In genomic region chr3:88057650-88058321, GRCh38 we compare ENCODE assay signal across 7 cellular contexts. TPM values are rescaled to one million over a fixed set of nuclear protein-coding genes. Genes with fewer than 3 reads are reported as not detected.
DNase-seq lines count a peak whose midpoint lies in the region; ATAC-seq and TF ChIP-seq lines count a peak whose summit lies in the region.

No MANE protein-coding gene starts in this region.

- peaks cover 36% of the 10 kb centered on the region for H3K4me1 ChIP-seq in OCI-LY1 (ENCODE audit: insufficient read depth, low read length, severe bottlenecking)
- peaks cover 16 to 28% of the 10 kb centered on the region in 2 donors for H3K4me1 ChIP-seq in naive thymus-derived CD4-positive, alpha-beta T cell (ENCODE audit: control insufficient read depth in 2 of 2, insufficient read depth in 2 of 2, low read length in 2 of 2)

- H3K27me3 ChIP-seq in OCI-LY1 (ENCODE audit: insufficient read depth, low read length) (no peaks in the 10 kb centered on the region), dorsolateral prefrontal cortex (no peaks in the 10 kb centered on the region)
- H3K27me3 ChIP-seq in naive thymus-derived CD4-positive, alpha-beta T cell (ENCODE audit: control insufficient read depth in 2 of 2, insufficient read depth in 2 of 2, low read length in 2 of 2) = no peaks in the 10 kb centered on the region

- intact Hi-C loops in dorsolateral prefrontal cortex (cut with DNase I) = loop anchor here (2.0 to 5.0 kb wide), 3 partner anchors 45 to 91 kb away; partner anchors contain the start of gene C3orf38 (in 2 of the 2)
- intact Hi-C loops in naive thymus-derived CD4-positive, alpha-beta T cell (cut with micrococcal nuclease) = loop anchor here (2.0 to 5.0 kb wide), 4 partner anchors 35 to 285 kb away; no protein-coding TSS in a partner anchor

- peak overlapping the region; percentile 62 for H3K9ac ChIP-seq in OCI-LY1 (ENCODE audit: low read length)

- peaks cover 43 to 75% (median 63%) of the 10 kb centered on the region in 7 donors for H3K4me1 Mint-ChIP-seq in naive thymus-derived CD4-positive, alpha-beta T cell

- peak overlapping the region; percentile 59 for H3K27ac ChIP-seq in OCI-LY1 (ENCODE audit: low read depth, low read length, poor library complexity, severe bottlenecking)
- H3K27ac ChIP-seq in dorsolateral prefrontal cortex = peak overlapping the region; percentile 88 to 99 (median 97)
- H3K27ac ChIP-seq in naive thymus-derived CD4-positive, alpha-beta T cell (ENCODE audit: low read depth, low read length) = peak overlapping the region; percentile 81

- peak overlapping the region; percentile 94 to 100 (median 98) for H3K4me3 Mint-ChIP-seq in naive thymus-derived CD4-positive, alpha-beta T cell

- H3K27ac Mint-ChIP-seq in naive thymus-derived CD4-positive, alpha-beta T cell = peak overlapping the region; percentile 85 to 97 (median 94)

- no peaks in the 10 kb centered on the region for H3K27me3 Mint-ChIP-seq in naive thymus-derived CD4-positive, alpha-beta T cell

- TF ChIP-seq CTCF in GM12864 (IDR thresholded peaks at IDR 0.05; ENCODE audit: low read depth, low read length, missing control alignments) (no peak), OCI-LY1 (IDR thresholded peaks at IDR 0.05; ENCODE audit: low read length) (peak; percentile 26; the same call in 1 of the 2 replicates), dorsolateral prefrontal cortex (IDR thresholded peaks at IDR 0.05 in 54 of 56, conservative IDR thresholded peaks at IDR 0.05 in 2 of 56; ENCODE audit: low read depth in 1 of 56, partially characterized antibody in 56 of 56) (peak in 28 of 56 donors; percentile 9 to 33 (median 20))

- peaks cover 43% of the 10 kb centered on the region for H3K79me2 ChIP-seq in OCI-LY1 (ENCODE audit: insufficient read depth, low read length)

- POLR2A ChIA-PET in naive thymus-derived CD4-positive, alpha-beta T cell (lab: Charles Lee) = interaction anchor here (0.5 to 2.2 kb wide), 11 partner anchors 7 to 182 kb away, joined by 3 to 72 read pairs (median 8); partner anchors contain the start of gene C3orf38

- CTCF ChIA-PET in naive thymus-derived CD4-positive, alpha-beta T cell (lab: Charles Lee) = no interaction called here

- no peaks in the 10 kb centered on the region for H4K20me1 ChIP-seq in OCI-LY1 (ENCODE audit: insufficient read depth, low read length)

- H3K4me2 ChIP-seq in OCI-LY1 (ENCODE audit: low read length) = peak overlapping the region; percentile 97

- peaks cover 12 to 34% (median 25%) of the 10 kb centered on the region in 5 donors for H3K36me3 Mint-ChIP-seq in naive thymus-derived CD4-positive, alpha-beta T cell

- H3K36me3 ChIP-seq in OCI-LY1 (ENCODE audit: insufficient read depth, low read length) = peaks cover 37% of the 10 kb centered on the region
- peaks cover 0 to 22% (median 7%) of the 10 kb centered on the region in 3 experiments for H3K36me3 ChIP-seq in naive thymus-derived CD4-positive, alpha-beta T cell (ENCODE audit: control insufficient read depth in 2 of 3, insufficient read depth in 3 of 3, low read length in 3 of 3)

- no peak for ATAC-seq in naive thymus-derived CD4-positive, alpha-beta T cell
- ATAC-seq in GM18517 (IDR thresholded peaks at IDR 0.05; ENCODE audit: unreplicated experiment) (no peak), GM18519 (IDR thresholded peaks at IDR 0.05; ENCODE audit: low FRiP score, unreplicated experiment) (no peak)

- DNase-seq in GM12864 (ENCODE audit: low read depth) = no peak
- DNase-seq in dorsolateral prefrontal cortex = no peak
- DNase-seq in naive thymus-derived CD4-positive, alpha-beta T cell = peak in 5 of 9 donors; percentile 8 to 29 (median 13)
- DNase-seq in NCI-H1092 treated with DMSO at 0.1 percent for 48 hours (lab: John Stamatoyannopoulos, UW) = no peak

- no peaks in the 10 kb centered on the region for H3F3A ChIP-seq in OCI-LY1 (ENCODE audit: insufficient read depth, low read length)

- no peaks in the 10 kb centered on the region for H3K9me2 ChIP-seq in OCI-LY1 (ENCODE audit: low read depth, low read length)

- H3K4me3 ChIP-seq in GM12864 (ENCODE audit: low read depth, low read length) (peak overlapping the region; percentile 64), OCI-LY1 (ENCODE audit: low read depth, low read length, poor library complexity, severe bottlenecking) (peak overlapping the region; percentile 80), dorsolateral prefrontal cortex (peak overlapping the region; percentile 68 to 99 (median 94))
- H3K4me3 ChIP-seq in naive thymus-derived CD4-positive, alpha-beta T cell (ENCODE audit: low read length) = peak overlapping the region; percentile 87

- H3K9me3 ChIP-seq in OCI-LY1 (ENCODE audit: low read length) = no peaks in the 10 kb centered on the region
- no peaks in the 10 kb centered on the region for H3K9me3 ChIP-seq in naive thymus-derived CD4-positive, alpha-beta T cell (ENCODE audit: control insufficient read depth in 2 of 3, low read length in 3 of 3)

- H2AFZ ChIP-seq in OCI-LY1 (ENCODE audit: low read length) = no peak overlapping the region

- H3K9me3 Mint-ChIP-seq in naive thymus-derived CD4-positive, alpha-beta T cell = no peaks in the 10 kb centered on the region

RNA-seq across cellular contexts. Expression of gene CGGBP1, which starts 1.0 kb away (rescaled TPM):
- total RNA-seq in dorsolateral prefrontal cortex = 10 to 100 TPM; 49.9 to 92.6 (median 67.9) TPM
- total RNA-seq in naive thymus-derived CD4-positive, alpha-beta T cell = 100 to 1,000 TPM in 3 of 5 experiments, 10 to 100 TPM in 2; 87.0 to 153 (median 115) TPM
- 100 to 1,000 TPM in 1 of 2 donors, 10 to 100 TPM in 1; 87.4 to 104 TPM for polyA plus RNA-seq in naive thymus-derived CD4-positive, alpha-beta T cell

RNA-seq across cellular contexts. Expression of gene ZNF654, which starts 1.3 kb away (rescaled TPM):
- total RNA-seq in dorsolateral prefrontal cortex = 10 to 100 TPM; 13.1 to 32.1 (median 20.6) TPM
- 10 to 100 TPM; 11.4 to 32.2 (median 25.4) TPM for total RNA-seq in naive thymus-derived CD4-positive, alpha-beta T cell
- polyA plus RNA-seq in naive thymus-derived CD4-positive, alpha-beta T cell = 10 to 100 TPM; 12.5 to 13.3 TPM

Comparison
In these comparisons a context has a peak if more than half of its experiments do, and no peak if none do; other contexts are left out.
1. DNase-seq: peak in naive thymus-derived CD4-positive, alpha-beta T cell (5 of 9); none in GM12864 (single experiment), dorsolateral prefrontal cortex (0 of 10) and NCI-H1092 treated with DMSO at 0.1 percent for 48 hours (single experiment).
2. Peak in every context shown above with its lines, with median percentiles within 50 percentile points of each other: H3K4me3 ChIP-seq and H3K27ac ChIP-seq.